In genomic region chr7:83701744-83702143, GRCh38 we compare ENCODE assay signal across 14 cellular contexts. TPM values are rescaled to one million over a fixed set of nuclear protein-coding genes. Genes with fewer than 3 reads are reported as not detected.
DNase-seq lines count a peak whose midpoint lies in the region; ATAC-seq, FAIRE-seq and TF ChIP-seq lines count a peak whose summit lies in the region.
"Had no signal": no experiment of that assay in that cellular context is flagged by ENCODE, and none has a peak within 500 bp of the region (broad histone marks: within the 10 kb centered on the region; RNA-seq: fewer than 3 reads in every experiment).

No MANE protein-coding gene starts in this region.

- ATAC-seq in GM19467 (IDR thresholded peaks at IDR 0.05; ENCODE audit: unreplicated experiment), result no peak
- ATAC-seq: A549, K562 had no signal

- no peak overlapping the region for H3K4me3 ChIP-seq in fibroblast of mammary gland (ENCODE audit: control insufficient read depth, low read depth, low read length)
- H3K4me3 ChIP-seq: A549, K562 had no signal

- TF ChIP-seq CTCF in fibroblast of mammary gland (conservative IDR thresholded peaks at IDR 0.05; ENCODE audit: control insufficient read depth, insufficient read depth, low read depth, low read length), result no peak

- no peak for TF ChIP-seq POLR2A in GM12891 (IDR thresholded peaks at IDR 0.05; ENCODE audit: low read depth, low read length)

- peak; percentile 56 for FAIRE-seq in urothelium cell line (lab: Jason Lieb, UNC)
- FAIRE-seq in GM12891 (lab: Jason Lieb, UNC), result no peak
- FAIRE-seq: GM18507, K562 had no signal

- DNase-seq in OCI-M1 (lab: John Stamatoyannopoulos, UW) (peak; percentile 29), fibroblast of mammary gland (ENCODE audit: low read depth) (peak; percentile 0), myocyte (ENCODE audit: low read depth) (peak; percentile 25), urothelium cell line (ENCODE audit: low spot score) (no peak), GM12891 (ENCODE audit: insufficient read length, low spot score) (no peak), hypothalamus (lab: John Stamatoyannopoulos, UW) (no peak)
- DNase-seq: BE2C; CD4-positive, CD25-positive, alpha-beta regulatory T cell; GOT3; H9 had no signal

TF ChIP-seq in GM12891, 5 proteins besides CTCF, POLR2A, EP300 and RAD21:
- TF ChIP-seq SPI1 (IDR thresholded peaks at IDR 0.05; ENCODE audit: low read depth, low read length) (no peak), PAX5 (IDR thresholded peaks at IDR 0.05; ENCODE audit: insufficient read depth, low read length, severe bottlenecking) (no peak), POLR2AphosphoS5 (IDR thresholded peaks at IDR 0.05; ENCODE audit: low read depth, low read length) (no peak), POU2F2 (IDR thresholded peaks at IDR 0.05; ENCODE audit: low read depth, low read length) (no peak), TAF1 (IDR thresholded peaks at IDR 0.05; ENCODE audit: low read depth, low read length) (no peak)

RNA-seq across cellular contexts. Expression of gene SEMA3E, which starts 52.8 kb away (rescaled TPM):
- total RNA-seq in myocyte, result 2.4 and 3.2 TPM in 2 replicates
- 0.63 TPM for polyA plus RNA-seq in myocyte (2012)
- not detected for polyA plus RNA-seq in GM12891 (2012; ENCODE audit: low read depth, missing spikeins)
- total RNA-seq: CD4-positive, CD25-positive, alpha-beta regulatory T cell had no signal
- polyA plus RNA-seq: CD4-positive, CD25-positive, alpha-beta regulatory T cell had no signal

Comparison
In these comparisons a context has a peak if more than half of its experiments do, and no peak if none do; other contexts are left out.
1. DNase-seq: peak in OCI-M1 (single experiment), fibroblast of mammary gland (single experiment) and myocyte (single experiment); none in urothelium cell line (single experiment), GM12891 (single experiment) and hypothalamus (0 of 51).